ENCODE assay signal across 11 cellular contexts in genomic region chr11:103609117-103610066, GRCh38.
DNase-seq lines count a peak whose midpoint lies in the region; ATAC-seq and TF ChIP-seq lines count a peak whose summit lies in the region.
"Had no signal": no experiment of that assay in that cellular context is flagged by ENCODE, and none has a peak within 500 bp of the region (broad histone marks: within the 10 kb centered on the region; RNA-seq: fewer than 3 reads in every experiment).

No MANE protein-coding gene starts in this region.

- peaks cover 25% of the 10 kb centered on the region for H3K4me1 ChIP-seq in osteoblast (ENCODE audit: insufficient read depth, low read length)
- H3K4me1 ChIP-seq in transverse colon, result no peaks in the 10 kb centered on the region
- H3K4me1 ChIP-seq: testis had no signal

- no peaks in the 10 kb centered on the region for H4K20me1 ChIP-seq in osteoblast (ENCODE audit: insufficient read depth, low read length)

- intact Hi-C loops in transverse colon (cut with DNase I; ENCODE audit: low total_unique reads), result no loop called here

- no peak overlapping the region for H3K4me3 ChIP-seq in choroid plexus epithelial cell (ENCODE audit: low read depth, low read length)
- no peak overlapping the region for H3K4me3 ChIP-seq in osteoblast (ENCODE audit: insufficient read depth, low read length)
- H3K4me3 ChIP-seq in transverse colon, result no peak overlapping the region
- H3K4me3 ChIP-seq: testis had no signal

- ATAC-seq in HG03139 (IDR thresholded peaks at IDR 0.05; ENCODE audit: unreplicated experiment), result no peak

- H2AFZ ChIP-seq in osteoblast (ENCODE audit: low read length), result peak overlapping the region; percentile 79

- H3K27me3 ChIP-seq in osteoblast (ENCODE audit: insufficient read depth, low read length) (no peaks in the 10 kb centered on the region), transverse colon (no peaks in the 10 kb centered on the region)
- H3K27me3 ChIP-seq: testis had no signal

- in situ Hi-C loops in transverse colon (cut with MboI; ENCODE audit: low pct_ligation_motif_present in 1 of 4, low pct_unique_long_range_greater_than_20kb in 1 of 4, low sequenced_read_pairs in 3 of 4), result no loop called here

- H3K36me3 ChIP-seq in osteoblast (ENCODE audit: insufficient read depth, low read length) (no peaks in the 10 kb centered on the region), transverse colon (no peaks in the 10 kb centered on the region)

- H3K79me2 ChIP-seq in osteoblast (ENCODE audit: insufficient read depth, low read length), result no peaks in the 10 kb centered on the region

- H3K4me2 ChIP-seq in osteoblast (ENCODE audit: insufficient read depth, low read length), result peak overlapping the region; percentile 49

- WGBS in transverse colon (ENCODE audit: low coverage in 1 of 2), 2 donors, result 52 to 100% methylated on average over 1 to 2 of the region's 2 CpGs

- H3K27ac ChIP-seq in osteoblast (ENCODE audit: low read depth, low read length) (peak overlapping the region; percentile 69), transverse colon (no peak overlapping the region)
- H3K27ac ChIP-seq: testis had no signal

- TF ChIP-seq POLR2A in transverse colon (IDR thresholded peaks at IDR 0.05), result no peak

- TF ChIP-seq CTCF in choroid plexus epithelial cell (conservative IDR thresholded peaks at IDR 0.05; ENCODE audit: low read depth, low read length) (peak; percentile 93), osteoblast (IDR thresholded peaks at IDR 0.05; ENCODE audit: extremely low read depth, low read depth, low read length) (peak; percentile 75), transverse colon (IDR thresholded peaks at IDR 0.05) (peak in 1 of 5 experiments; percentile 7)

- TF ChIP-seq EP300 in transverse colon (IDR thresholded peaks at IDR 0.05; ENCODE audit: low read depth), result no peak

- H3K9me3 ChIP-seq in osteoblast (ENCODE audit: low read depth, low read length) (no peaks in the 10 kb centered on the region), transverse colon (no peaks in the 10 kb centered on the region)
- H3K9me3 ChIP-seq: testis had no signal

- DNase-seq in GM04503 (ENCODE audit: low read depth), result peak; percentile 73
- DNase-seq in LoVo (ENCODE audit: low spot score), result peak; percentile 57
- DNase-seq in choroid plexus epithelial cell (ENCODE audit: low read depth), result peak; percentile 98
- peak; percentile 37 for DNase-seq in osteoblast (ENCODE audit: insufficient read length, low spot score, missing footprints)
- DNase-seq in transverse colon, result no peak
- DNase-seq in medulla oblongata (ENCODE audit: extremely low spot score), result no peak
- DNase-seq in AML-193 (lab: John Stamatoyannopoulos, UW), result no peak
- DNase-seq: effector CD4-positive, alpha-beta T cell; right cardiac atrium; testis had no signal

Comparison
In these comparisons a context has a peak if more than half of its experiments do, and no peak if none do; other contexts are left out.
1. DNase-seq: peak in GM04503 (single experiment), LoVo (single experiment), choroid plexus epithelial cell (single experiment) and osteoblast (single experiment); none in transverse colon (single experiment), medulla oblongata (single experiment) and AML-193 (0 of 2).